In genomic region chr2:239763433-239764097, GRCh38 we compare ENCODE assay signal across 15 cellular contexts.
DNase-seq lines count a peak whose midpoint lies in the region; ATAC-seq lines count a peak whose summit lies in the region.
"Had no signal": no experiment of that assay in that cellular context is flagged by ENCODE, and none has a peak within 500 bp of the region (broad histone marks: within the 10 kb centered on the region; RNA-seq: fewer than 3 reads in every experiment).

No MANE protein-coding gene starts in this region.

- DNase-seq in COLO668 (lab: John Stamatoyannopoulos, UW; ENCODE audit: unreplicated experiment) (peak; percentile 15), posterior cingulate gyrus (peak in 6 of 10 donors; percentile 41 to 94 (median 82)), islet precursor cell (no peak), T-helper 2 cell (no peak)
- DNase-seq: activated CD4-positive, alpha-beta T cell treated with anti-CD3 and anti-CD28 coated beads for 48 hours; activated T-cell treated with anti-CD3 and anti-CD28 coated beads, Interleukin-2, amount 50 U/mL, for 48 hours; COR-L47; effector memory CD4-positive, alpha-beta T cell; foreskin melanocyte; naive thymus-derived CD4-positive, alpha-beta T cell; NCI-H187 had no signal

- H3K9me3 ChIP-seq in KOPT-K1 (ENCODE audit: insufficient read depth, low read length, poor library complexity, severe bottlenecking), result no peaks in the 10 kb centered on the region
- H3K9me3 ChIP-seq: ascending aorta had no signal

- no peaks in the 10 kb centered on the region for H3K36me3 ChIP-seq in KOPT-K1 (ENCODE audit: insufficient read depth, low read length)
- H3K36me3 ChIP-seq: ascending aorta had no signal

- intact Hi-C loops in posterior cingulate gyrus (cut with DNase I), result no loop called here

- ATAC-seq in GM19467 (IDR thresholded peaks at IDR 0.05; ENCODE audit: unreplicated experiment), result no peak
- ATAC-seq: naive thymus-derived CD4-positive, alpha-beta T cell had no signal

- H3K27ac ChIP-seq in KOPT-K1 (ENCODE audit: low read depth, low read length, poor library complexity, severe bottlenecking), result peak overlapping the region; percentile 41
- H3K27ac ChIP-seq in cingulate gyrus (ENCODE audit: low read depth, low read length), result peak overlapping the region; percentile 54

Comparison
In these comparisons a context has a peak if more than half of its experiments do, and no peak if none do; other contexts are left out.
1. DNase-seq: peak in COLO668 (single experiment) and posterior cingulate gyrus (6 of 10); none in islet precursor cell (single experiment) and T-helper 2 cell (0 of 5).